Comparison of ENCODE assay signal across 2 cellular contexts in the genomic region with DNA sequence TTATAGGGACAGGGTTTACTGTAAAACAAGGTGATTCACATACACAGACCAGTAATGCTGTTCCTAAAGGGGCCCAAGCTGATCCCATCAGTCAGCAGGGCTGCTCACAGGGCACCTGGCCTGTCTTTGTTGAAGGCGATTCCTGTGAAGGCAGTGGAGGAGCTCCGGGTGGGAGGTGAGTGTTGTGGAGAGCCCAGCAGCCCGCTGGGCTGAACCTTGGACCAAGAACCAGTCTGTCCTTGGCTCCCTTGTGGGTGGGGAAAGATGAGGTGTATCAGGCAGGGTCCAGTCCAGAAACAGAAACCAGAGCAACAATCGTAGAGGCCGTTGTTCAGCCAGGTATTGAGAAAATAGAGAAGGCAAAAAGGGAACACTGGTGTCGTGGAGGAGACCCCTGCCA.
TF ChIP-seq lines count a peak whose summit lies in the region.

No MANE protein-coding gene starts in this region.

TF ChIP-seq in WTC11, 78 proteins besides CTCF, POLR2A, EP300 and RAD21:
- TF ChIP-seq, protein P1, sequence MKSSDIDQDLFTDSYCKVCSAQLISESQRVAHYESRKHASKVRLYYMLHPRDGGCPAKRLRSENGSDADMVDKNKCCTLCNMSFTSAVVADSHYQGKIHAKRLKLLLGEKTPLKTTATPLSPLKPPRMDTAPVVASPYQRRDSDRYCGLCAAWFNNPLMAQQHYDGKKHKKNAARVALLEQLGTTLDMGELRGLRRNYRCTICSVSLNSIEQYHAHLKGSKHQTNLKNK (CRISPR knock-in tag; IDR thresholded peaks at IDR 0.05) = no peak
- TF ChIP-seq MXD4 (CRISPR knock-in tag; IDR thresholded peaks at IDR 0.05; ENCODE audit: borderline replicate concordance) (no peak), ZNF416 (CRISPR knock-in tag; IDR thresholded peaks at IDR 0.05) (no peak), CREM (CRISPR knock-in tag; IDR thresholded peaks at IDR 0.05) (no peak)
- TF ChIP-seq, protein P2, sequence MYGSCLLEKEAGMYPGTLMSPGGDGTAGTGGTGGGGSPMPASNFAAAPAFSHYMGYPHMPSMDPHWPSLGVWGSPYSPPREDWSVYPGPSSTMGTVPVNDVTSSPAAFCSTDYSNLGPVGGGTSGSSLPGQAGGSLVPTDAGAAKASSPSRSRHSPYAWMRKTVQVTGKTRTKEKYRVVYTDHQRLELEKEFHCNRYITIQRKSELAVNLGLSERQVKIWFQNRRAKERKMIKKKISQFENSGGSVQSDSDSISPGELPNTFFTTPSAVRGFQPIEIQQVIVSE (CRISPR knock-in tag; IDR thresholded peaks at IDR 0.05; ENCODE audit: borderline replicate concordance) = no peak
- TF ChIP-seq, protein P3, sequence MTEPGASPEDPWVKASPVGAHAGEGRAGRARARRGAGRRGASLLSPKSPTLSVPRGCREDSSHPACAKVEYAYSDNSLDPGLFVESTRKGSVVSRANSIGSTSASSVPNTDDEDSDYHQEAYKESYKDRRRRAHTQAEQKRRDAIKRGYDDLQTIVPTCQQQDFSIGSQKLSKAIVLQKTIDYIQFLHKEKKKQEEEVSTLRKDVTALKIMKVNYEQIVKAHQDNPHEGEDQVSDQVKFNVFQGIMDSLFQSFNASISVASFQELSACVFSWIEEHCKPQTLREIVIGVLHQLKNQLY (CRISPR knock-in tag; IDR thresholded peaks at IDR 0.05) = no peak

TF ChIP-seq in SK-N-SH, 30 proteins besides CTCF, POLR2A, EP300 and RAD21 (continued from another document):
- TF ChIP-seq YY1 (IDR thresholded peaks at IDR 0.05; ENCODE audit: low read depth) = no peak
- TF ChIP-seq, protein P4, sequence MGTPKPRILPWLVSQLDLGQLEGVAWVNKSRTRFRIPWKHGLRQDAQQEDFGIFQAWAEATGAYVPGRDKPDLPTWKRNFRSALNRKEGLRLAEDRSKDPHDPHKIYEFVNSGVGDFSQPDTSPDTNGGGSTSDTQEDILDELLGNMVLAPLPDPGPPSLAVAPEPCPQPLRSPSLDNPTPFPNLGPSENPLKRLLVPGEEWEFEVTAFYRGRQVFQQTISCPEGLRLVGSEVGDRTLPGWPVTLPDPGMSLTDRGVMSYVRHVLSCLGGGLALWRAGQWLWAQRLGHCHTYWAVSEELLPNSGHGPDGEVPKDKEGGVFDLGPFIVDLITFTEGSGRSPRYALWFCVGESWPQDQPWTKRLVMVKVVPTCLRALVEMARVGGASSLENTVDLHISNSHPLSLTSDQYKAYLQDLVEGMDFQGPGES (IDR thresholded peaks at IDR 0.05; ENCODE audit: low read depth, low read length) = no peak
TF ChIP-seq in SK-N-SH: peak in this region for 0.
